11 cellular contexts compared by ENCODE assay signal in genomic region chr1:226678251-226678650, GRCh38.
DNase-seq lines count a peak whose midpoint lies in the region; ATAC-seq and TF ChIP-seq lines count a peak whose summit lies in the region.
"Had no signal": no experiment of that assay in that cellular context is flagged by ENCODE, and none has a peak within 500 bp of the region (broad histone marks: within the 10 kb centered on the region; RNA-seq: fewer than 3 reads in every experiment).

No MANE protein-coding gene starts in this region.

- H3K27me3 Mint-ChIP-seq in CD4-positive, alpha-beta T cell, result no peaks in the 10 kb centered on the region
- no peaks in the 10 kb centered on the region for H3K27me3 Mint-ChIP-seq in dendritic cell treated with granulocyte-macrophage colony-stimulating factor and Interleukin-4, amounts not matched to agents 40 ng/mL and 50 ng/mL, for 4 days

- no peaks in the 10 kb centered on the region for H3K9me3 Mint-ChIP-seq in CD4-positive, alpha-beta T cell
- no peaks in the 10 kb centered on the region for H3K9me3 Mint-ChIP-seq in dendritic cell treated with granulocyte-macrophage colony-stimulating factor and Interleukin-4, amounts not matched to agents 40 ng/mL and 50 ng/mL, for 4 days

- POLR2A ChIA-PET in CD4-positive, alpha-beta T cell (lab: Charles Lee), result interaction anchor here (1.3 to 5.1 kb wide), 7 partner anchors 9 to 58 kb away, joined by 5 to 40 read pairs (median 11); no protein-coding TSS in a partner anchor
- POLR2A ChIA-PET in OCI-LY7 (lab: Charles Lee) (interaction anchor here (1.5 to 10.9 kb wide), 5 partner anchors 10 to 30 kb away, joined by 4 to 125 read pairs (median 14); no protein-coding TSS in a partner anchor), PC-3 (lab: Charles Lee; ENCODE audit: unreplicated experiment) (no interaction called here)

- H4K20me1 ChIP-seq in OCI-LY7 (ENCODE audit: insufficient read depth, low read length) (no peaks in the 10 kb centered on the region), PC-3 (ENCODE audit: low read length) (no peaks in the 10 kb centered on the region)

- H3K4me2 ChIP-seq in OCI-LY7 (ENCODE audit: low read length), result peak overlapping the region; percentile 98
- no peak overlapping the region for H3K4me2 ChIP-seq in PC-3 (ENCODE audit: low read length)

- H3K27me3 ChIP-seq in CD4-positive, alpha-beta T cell (ENCODE audit: control insufficient read depth, insufficient read depth, low read length), result no peaks in the 10 kb centered on the region
- H3K27me3 ChIP-seq in PC-3 (ENCODE audit: low read length), result no peaks in the 10 kb centered on the region

- H3K36me3 Mint-ChIP-seq in CD4-positive, alpha-beta T cell (ENCODE audit: low read depth), result peaks cover 69% of the 10 kb centered on the region
- H3K36me3 Mint-ChIP-seq in dendritic cell treated with granulocyte-macrophage colony-stimulating factor and Interleukin-4, amounts not matched to agents 40 ng/mL and 50 ng/mL, for 4 days (ENCODE audit: low read depth), result peaks cover 6% of the 10 kb centered on the region

- H3K9me2 ChIP-seq in OCI-LY7 (ENCODE audit: insufficient read depth, low read length) (no peaks in the 10 kb centered on the region), PC-3 (replicated peaks; ENCODE audit: low read length) (no peaks in the 10 kb centered on the region)

- peak in 1 of 10 experiments; percentile 28 for DNase-seq in CD4-positive, alpha-beta T cell
- no peak for DNase-seq in OCI-LY7 (ENCODE audit: low spot score)
- DNase-seq in DMS153 (lab: John Stamatoyannopoulos, UW), result no peak
- DNase-seq in epidermal melanocyte (ENCODE audit: insufficient read length, low spot score), result no peak
- DNase-seq in PC-3, result no peak
- DNase-seq in stimulated activated CD4-positive, alpha-beta T cell treated with anti-CD3 and anti-CD28 coated beads, Interleukin-2, amount 100 ng/mL, for 24 hours, result no peak
- DNase-seq: Calu3 had no signal

- no peak for TF ChIP-seq CTCF in CD4-positive, alpha-beta T cell (IDR thresholded peaks at IDR 0.05)
- TF ChIP-seq CTCF in OCI-LY7 (conservative IDR thresholded peaks at IDR 0.05; ENCODE audit: low read length) (no peak), PC-3 (conservative IDR thresholded peaks at IDR 0.05; ENCODE audit: low read depth, low read length) (no peak)

- H3K4me1 ChIP-seq in OCI-LY7 (ENCODE audit: insufficient read depth, low read length, poor library complexity, severe bottlenecking), result peaks cover 98% of the 10 kb centered on the region
- peaks cover 29% of the 10 kb centered on the region for H3K4me1 ChIP-seq in PC-3 (ENCODE audit: insufficient read depth, low read length)

- peak overlapping the region; percentile 93 for H3K27ac ChIP-seq in CD4-positive, alpha-beta T cell (ENCODE audit: low read depth, low read length)
- H3K27ac ChIP-seq in OCI-LY7 (ENCODE audit: low read depth, low read length, poor library complexity, severe bottlenecking) (peak overlapping the region; percentile 98), skin epidermis (peak overlapping the region in 18 of 21 experiments; percentile 50 to 92 (median 86)), PC-3 (ENCODE audit: low read length) (no peak overlapping the region)
- H3K27ac ChIP-seq: epithelial cell of prostate had no signal

- no peak for ATAC-seq in CD4-positive, alpha-beta T cell (ENCODE audit: poor library complexity)
- ATAC-seq in PC-3, result no peak

- H3K9ac ChIP-seq in PC-3 (ENCODE audit: low read length), result no peak overlapping the region

- peak overlapping the region; percentile 87 for H3K4me3 Mint-ChIP-seq in CD4-positive, alpha-beta T cell
- no peak overlapping the region for H3K4me3 Mint-ChIP-seq in dendritic cell treated with granulocyte-macrophage colony-stimulating factor and Interleukin-4, amounts not matched to agents 40 ng/mL and 50 ng/mL, for 4 days

- peaks cover 89% of the 10 kb centered on the region for H3K79me2 ChIP-seq in OCI-LY7 (ENCODE audit: insufficient read depth, low read depth, low read length)
- H3K79me2 ChIP-seq in PC-3 (ENCODE audit: low read length), result no peaks in the 10 kb centered on the region

- intact Hi-C loops in CD4-positive, alpha-beta T cell (cut with DNase I, micrococcal nuclease), result no loop called here
- intact Hi-C loops in OCI-LY7 (cut with micrococcal nuclease; ENCODE audit: unreplicated experiment), result no loop called here
- intact Hi-C loops in dendritic cell treated with granulocyte-macrophage colony-stimulating factor and Interleukin-4, amounts not matched to agents 40 ng/mL and 50 ng/mL, for 4 days (cut with micrococcal nuclease), result loop anchor here (5.0 to 10.0 kb wide), 2 partner anchors 36 to 57 kb away; partner anchors contain the start of gene ITPKB
- intact Hi-C loops in PC-3 (cut with micrococcal nuclease), result no loop called here

- H3K4me1 Mint-ChIP-seq in CD4-positive, alpha-beta T cell (ENCODE audit: low read depth), result peaks cover 98% of the 10 kb centered on the region
- peaks cover 89% of the 10 kb centered on the region for H3K4me1 Mint-ChIP-seq in dendritic cell treated with granulocyte-macrophage colony-stimulating factor and Interleukin-4, amounts not matched to agents 40 ng/mL and 50 ng/mL, for 4 days (ENCODE audit: low read depth)

- CTCF ChIA-PET in CD4-positive, alpha-beta T cell (lab: Charles Lee), result interaction anchor here (1.5 to 3.3 kb wide), 3 partner anchors 9 to 53 kb away, joined by 5 to 22 read pairs (median 5); no protein-coding TSS in a partner anchor
- CTCF ChIA-PET in OCI-LY7 (lab: Charles Lee; ENCODE audit: unreplicated experiment) (interaction anchor here (0.6 to 1.4 kb wide), 4 partner anchors 9 to 150 kb away, joined by 3 to 5 read pairs (median 4); no protein-coding TSS in a partner anchor), PC-3 (lab: Charles Lee) (interaction anchor here (0.6 to 1.6 kb wide), 2 partner anchors 10 to 52 kb away, joined by 7 to 11 read pairs; no protein-coding TSS in a partner anchor)

- H2AFZ ChIP-seq in OCI-LY7 (ENCODE audit: low read length) (no peak overlapping the region), PC-3 (ENCODE audit: low read length) (no peak overlapping the region)

- H3F3A ChIP-seq in PC-3 (ENCODE audit: low read length, unreplicated experiment), result peaks cover 7% of the 10 kb centered on the region

- peak overlapping the region; percentile 98 for H3K27ac Mint-ChIP-seq in CD4-positive, alpha-beta T cell
- H3K27ac Mint-ChIP-seq in dendritic cell treated with granulocyte-macrophage colony-stimulating factor and Interleukin-4, amounts not matched to agents 40 ng/mL and 50 ng/mL, for 4 days, result peak overlapping the region; percentile 99

- H3K4me3 ChIP-seq in OCI-LY7 (ENCODE audit: low read depth, low read length, poor library complexity, severe bottlenecking), result no peak overlapping the region
- no peak overlapping the region for H3K4me3 ChIP-seq in skin epidermis
- no peak overlapping the region for H3K4me3 ChIP-seq in PC-3 (ENCODE audit: low read length)
- H3K4me3 ChIP-seq: HAP-1 had no signal

- BruUV-seq in OCI-LY7 (replicated peaks; lab: Mats Ljungman, UMichigan) (no TSS peak), PC-3 (replicated peaks; lab: Mats Ljungman, UMichigan) (no TSS peak)

- peaks cover 6% of the 10 kb centered on the region for H3K36me3 ChIP-seq in OCI-LY7 (ENCODE audit: insufficient read depth, low read length)
- H3K36me3 ChIP-seq in PC-3 (ENCODE audit: low read depth, low read length), result no peaks in the 10 kb centered on the region
- H3K36me3 ChIP-seq: HAP-1 had no signal

- no peaks in the 10 kb centered on the region for H3K9me3 ChIP-seq in CD4-positive, alpha-beta T cell (ENCODE audit: control insufficient read depth, low read length)
- no peaks in the 10 kb centered on the region for H3K9me3 ChIP-seq in OCI-LY7 (ENCODE audit: low read length)
- H3K9me3 ChIP-seq in PC-3 (ENCODE audit: low read length), result no peaks in the 10 kb centered on the region
- H3K9me3 ChIP-seq: HAP-1 had no signal
